In genomic region chr3:15329058-15330005, GRCh38 we compare ENCODE assay signal across 1 cellular context.
A peak's percentile ranks its signal among the peaks of the same experiment; 100 is the strongest.
TF ChIP-seq lines count a peak whose summit lies in the region.

No MANE protein-coding gene starts in this region.

TF ChIP-seq in GM12878, 131 proteins besides CTCF, POLR2A, EP300 and RAD21:
- no peak for TF ChIP-seq SIN3A (IDR thresholded peaks at IDR 0.05; ENCODE audit: low read depth, low read length)
- peak; percentile 20; the same call in 1 of the 2 replicates for TF ChIP-seq JUNB (IDR thresholded peaks at IDR 0.05)
- no peak for TF ChIP-seq RBBP5 (conservative IDR thresholded peaks at IDR 0.05)
- 0 out of 2 replicates have a peak, but pooled peaks have one; percentile 35 for TF ChIP-seq ZBTB33 (IDR thresholded peaks at IDR 0.05)
- TF ChIP-seq MLLT1 (IDR thresholded peaks at IDR 0.05): no peak
